Comparison of ENCODE assay signal across 8 cellular contexts in the genomic region with DNA sequence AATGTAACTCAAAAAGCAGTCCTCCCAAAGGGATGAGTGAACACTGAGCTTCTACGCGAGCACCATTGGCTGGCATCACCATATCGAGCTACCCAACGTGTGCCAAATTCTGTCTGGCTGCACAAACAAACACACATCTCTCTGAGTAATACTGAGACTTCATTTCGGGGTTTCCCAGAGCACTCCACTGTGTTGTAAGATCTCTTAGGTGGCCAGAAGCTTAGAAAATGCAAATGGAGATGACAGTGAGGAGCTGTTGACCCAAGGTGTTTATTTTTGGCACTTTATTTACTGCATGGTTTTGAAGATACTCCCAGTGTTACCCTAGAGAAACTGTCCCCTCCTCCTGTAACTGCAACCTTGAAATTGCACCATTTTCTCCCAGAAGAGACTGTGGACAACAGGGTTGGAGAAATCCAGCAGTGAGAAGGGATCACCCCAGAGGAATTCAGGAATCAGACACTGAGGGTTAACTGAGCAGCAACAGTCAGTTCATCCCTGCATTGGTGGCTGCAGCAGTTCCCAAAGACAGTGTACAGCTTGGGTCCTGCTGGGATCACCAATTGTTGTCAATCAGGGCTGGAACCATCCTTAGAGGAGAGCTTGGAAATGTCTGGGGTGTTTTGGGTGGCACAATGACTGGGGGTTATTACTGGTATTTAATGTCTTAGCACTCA. TPM values are rescaled to one million over a fixed set of nuclear protein-coding genes. Genes with fewer than 3 reads are reported as not detected.
DNase-seq lines count a peak whose midpoint lies in the region; ATAC-seq, FAIRE-seq and TF ChIP-seq lines count a peak whose summit lies in the region.

No MANE protein-coding gene starts in this region.

- TF ChIP-seq POLR2A in uterus (IDR thresholded peaks at IDR 0.05), result no peak

- FAIRE-seq in pancreas (lab: Jason Lieb, UNC), result no peak

- WGBS in pancreas, 2 donors, result 75 to 83% methylated on average over 5 of the region's 5 CpGs

- TF ChIP-seq CTCF in uterus (IDR thresholded peaks at IDR 0.05) (no peak), pancreas (IDR thresholded peaks at IDR 0.05) (no peak)

- H3K36me3 Mint-ChIP-seq in activated naive CD8-positive, alpha-beta T cell treated with anti-CD3 and anti-CD28 coated beads for 36 hours, result peaks cover 1% of the 10 kb centered on the region

- H3K36me3 ChIP-seq in uterus (no peaks in the 10 kb centered on the region), pancreas (no peaks in the 10 kb centered on the region)

- peak overlapping the region; percentile 95 for H3K4me3 Mint-ChIP-seq in activated naive CD8-positive, alpha-beta T cell treated with anti-CD3 and anti-CD28 coated beads for 36 hours

- peaks cover 82% of the 10 kb centered on the region for H3K4me1 Mint-ChIP-seq in activated naive CD8-positive, alpha-beta T cell treated with anti-CD3 and anti-CD28 coated beads for 36 hours

- intact Hi-C loops in uterus (cut with DNase I; ENCODE audit: low total_unique reads), result no loop called here
- intact Hi-C loops in pancreas (cut with DNase I), result no loop called here

- no peaks in the 10 kb centered on the region for H3K9me3 Mint-ChIP-seq in activated naive CD8-positive, alpha-beta T cell treated with anti-CD3 and anti-CD28 coated beads for 36 hours

- H3K27ac ChIP-seq in uterus (no peak overlapping the region), pancreas (no peak overlapping the region)

- H3K27me3 ChIP-seq in uterus (no peaks in the 10 kb centered on the region), pancreas (peaks cover 0 to 3% (median 0%) of the 10 kb centered on the region in 4 donors)

- peak overlapping the region; percentile 90 for H3K27ac Mint-ChIP-seq in activated naive CD8-positive, alpha-beta T cell treated with anti-CD3 and anti-CD28 coated beads for 36 hours

- H3K27me3 Mint-ChIP-seq in activated naive CD8-positive, alpha-beta T cell treated with anti-CD3 and anti-CD28 coated beads for 36 hours, result no peaks in the 10 kb centered on the region

- no peaks in the 10 kb centered on the region for H3K4me1 ChIP-seq in uterus
- no peaks in the 10 kb centered on the region for H3K4me1 ChIP-seq in pancreas

- ATAC-seq in GM19463 (IDR thresholded peaks at IDR 0.05; ENCODE audit: unreplicated experiment) (peak; percentile 70), HG03469 (IDR thresholded peaks at IDR 0.05; ENCODE audit: unreplicated experiment) (peak; percentile 52), pancreas (no peak)

- DNase-seq in DMS79 treated with DMSO at 0.1 percent for 48 hours (lab: John Stamatoyannopoulos, UW) (peak; percentile 73), A172 (ENCODE audit: low spot score) (no peak), uterus (no peak), pancreas (no peak), epidermal melanocyte (ENCODE audit: insufficient read length, low spot score) (no peak)
- peak; percentile 56 for DNase-seq in activated naive CD8-positive, alpha-beta T cell treated with anti-CD3 and anti-CD28 coated beads for 36 hours

- no peaks in the 10 kb centered on the region for H3K9me3 ChIP-seq in uterus
- no peaks in the 10 kb centered on the region for H3K9me3 ChIP-seq in pancreas

- H3K4me3 ChIP-seq in uterus, result no peak overlapping the region
- no peak overlapping the region for H3K4me3 ChIP-seq in pancreas

RNA-seq across cellular contexts. Expression of a gene that starts 1.0 kb away (rescaled TPM):
- total RNA-seq in activated naive CD8-positive, alpha-beta T cell treated with anti-CD3 and anti-CD28 coated beads for 36 hours, result 10 to 100 TPM; 75.2 to 80.0 TPM
- total RNA-seq in A172 (2014; rRNA removed; shearing (Covaris generic)), result 0.53 TPM in 1 of 2 replicates, not detected in the other
- total RNA-seq in uterus (100 to 1,000 TPM in 2 of 4 donors, 10 to 100 TPM in 2; 29.0 to 106 (median 80.4) TPM), pancreas (1 to 10 TPM in 4 of 6 donors, under 1 TPM in 2; 0.28 to 3.7 (median 1.1) TPM)
- under 1 TPM; 0.38 to 0.89 TPM for polyA plus RNA-seq in pancreas

Comparison
In these comparisons a context has a peak if more than half of its experiments do, and no peak if none do; other contexts are left out.
1. DNase-seq: peak in DMS79 treated with DMSO at 0.1 percent for 48 hours (single experiment) and activated naive CD8-positive, alpha-beta T cell treated with anti-CD3 and anti-CD28 coated beads for 36 hours (single experiment); none in A172 (single experiment), uterus (0 of 2), pancreas (0 of 6) and epidermal melanocyte (single experiment).
2. ATAC-seq: peak in GM19463 (single experiment) and HG03469 (single experiment); none in pancreas (0 of 4).
3. RNA of a gene that starts 1.0 kb away (total RNA-seq): 29.0 to 106 TPM in uterus and 75.2 to 80.0 TPM in activated naive CD8-positive, alpha-beta T cell treated with anti-CD3 and anti-CD28 coated beads for 36 hours; 0.28 to 3.7 TPM in pancreas and 0.53 TPM in A172; every median in the first group is over 4 times any median in the second.